Comparison of ENCODE assay signal across 9 cellular contexts in the genomic region with DNA sequence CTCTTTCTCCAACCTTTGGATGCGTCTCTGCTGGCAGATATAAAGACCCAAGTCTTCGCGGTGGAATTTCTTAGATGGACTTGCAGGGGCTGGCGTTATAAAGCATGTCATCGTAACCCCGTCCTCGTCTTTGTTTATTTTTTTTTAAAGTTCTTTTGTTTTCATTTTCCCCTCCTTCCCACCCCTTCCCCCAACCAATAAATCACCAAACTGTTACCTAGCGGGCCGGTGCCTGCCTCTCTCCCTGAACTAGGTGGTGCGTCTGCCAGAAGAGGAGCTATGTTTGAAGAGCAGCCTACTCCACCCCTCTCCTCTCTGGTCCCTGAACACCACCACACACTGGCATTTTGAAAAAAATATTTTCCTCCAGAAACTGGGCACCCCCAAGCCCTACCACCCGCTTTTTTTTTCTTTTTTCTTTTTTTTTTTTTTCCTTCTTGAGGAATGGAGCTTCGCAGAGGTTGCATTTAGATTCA. TPM values are rescaled to one million over a fixed set of nuclear protein-coding genes. Genes with fewer than 3 reads are reported as not detected.
DNase-seq lines count a peak whose midpoint lies in the region; ATAC-seq and TF ChIP-seq lines count a peak whose summit lies in the region.
"Had no signal": no experiment of that assay in that cellular context is flagged by ENCODE, and none has a peak within 500 bp of the region (broad histone marks: within the 10 kb centered on the region; RNA-seq: fewer than 3 reads in every experiment).

A gene (plus strand): TSS at position 434 of the 476 bp plus-strand sequence. CDS start 228 bp downstream, outside the sequence.

- H3K4me3 Mint-ChIP-seq in H9 (peak within 1 kb of the TSS; percentile 63 to 88), activated B cell treated with CpG ODN at 0.5 μM for 24 hours (peak within 1 kb of the TSS; percentile 70)

- no peak within 1 kb of the TSS for H3K23ac ChIP-seq in H9 (ENCODE audit: insufficient read length, low read depth, low read length)

- no peak for ATAC-seq in activated B cell treated with CpG ODN at 0.5 μM for 24 hours (ENCODE audit: low read depth)
- no peak for ATAC-seq in GM19452 (IDR thresholded peaks at IDR 0.05; ENCODE audit: unreplicated experiment)

- H3K18ac ChIP-seq in H9 (ENCODE audit: insufficient read length, low read depth, low read length) = no peak within 1 kb of the TSS

- H3K27ac ChIP-seq in H9 (ENCODE audit: insufficient read length, low read depth, low read length) (no peak within 1 kb of the TSS), hepatocyte (no peak within 1 kb of the TSS)

- intact Hi-C loops in activated B cell treated with CpG ODN at 0.5 μM for 24 hours (cut with micrococcal nuclease) = no loop called here

- TF ChIP-seq CTCF in H9 (conservative IDR thresholded peaks at IDR 0.05) = no peak
- no peak for TF ChIP-seq CTCF in activated B cell treated with CpG ODN at 0.5 μM for 24 hours (IDR thresholded peaks at IDR 0.05)
- TF ChIP-seq CTCF in hepatocyte (IDR thresholded peaks at IDR 0.05; ENCODE audit: poor library complexity) = no peak

- POLR2A ChIA-PET in activated B cell treated with CpG ODN at 0.5 μM for 24 hours (lab: Charles Lee) = no interaction called here

- DNase-seq in H9 (no peak), activated B cell treated with CpG ODN at 0.5 μM for 24 hours (no peak), hepatocyte (ENCODE audit: low spot score) (no peak), NCI-H226 (no peak), DMS153 (lab: John Stamatoyannopoulos, UW) (no peak)
- DNase-seq: activated gamma-delta T cell had no signal

- H3K9me3 Mint-ChIP-seq in H9 = peaks cover 0 to 5% of the 10 kb centered on the region in 2 experiments; a peak in 2 of 5 replicates
- H3K9me3 Mint-ChIP-seq in activated B cell treated with CpG ODN at 0.5 μM for 24 hours = no peaks in the 10 kb centered on the region

- H3K9ac ChIP-seq in H9 (ENCODE audit: extremely low read depth, insufficient read length, low read length) (no peak within 1 kb of the TSS), skeletal muscle satellite cell (ENCODE audit: low read depth, low read length) (no peak within 1 kb of the TSS)

- no peak within 1 kb of the TSS for H4K91ac ChIP-seq in H9 (ENCODE audit: insufficient read length, low read depth, low read length)

- H3K79me2 ChIP-seq in H9 (ENCODE audit: insufficient read depth, low read length) = no peaks in the 10 kb centered on the region
- no peaks in the 10 kb centered on the region for H3K79me2 ChIP-seq in hepatocyte

- H3K4me1 Mint-ChIP-seq in H9 = peaks cover 25 to 34% of the 10 kb centered on the region in 2 experiments
- peaks cover 30% of the 10 kb centered on the region for H3K4me1 Mint-ChIP-seq in activated B cell treated with CpG ODN at 0.5 μM for 24 hours

- H2AFZ ChIP-seq in H9 (ENCODE audit: low read length) (no peak within 1 kb of the TSS), hepatocyte (peak within 1 kb of the TSS; percentile 49)

- H2BK20ac ChIP-seq in H9 (ENCODE audit: low read depth, low read length, poor library complexity, severe bottlenecking) = no peak within 1 kb of the TSS

- no peak within 1 kb of the TSS for H2BK12ac ChIP-seq in H9 (ENCODE audit: insufficient read length, low read depth, low read length)

- no peak within 1 kb of the TSS for H4K5ac ChIP-seq in H9 (ENCODE audit: insufficient read length, low read depth, low read length)

- H3K23me2 ChIP-seq in H9 (ENCODE audit: insufficient read length, low read depth, low read length, poor library complexity, severe bottlenecking) = peaks cover 13% of the 10 kb centered on the region

- no peak within 1 kb of the TSS for H2AK5ac ChIP-seq in H9 (ENCODE audit: insufficient read length, low read length)

- no peak within 1 kb of the TSS for H3K4ac ChIP-seq in H9 (ENCODE audit: low read depth, low read length)

- no peaks in the 10 kb centered on the region for H3K9me3 ChIP-seq in H9 (ENCODE audit: control insufficient read depth, low read depth, low read length)
- H3K9me3 ChIP-seq in hepatocyte (ENCODE audit: low read depth) = no peaks in the 10 kb centered on the region
- H3K9me3 ChIP-seq in skeletal muscle satellite cell (replicated peaks; ENCODE audit: low read length) = no peaks in the 10 kb centered on the region

- H4K20me1 ChIP-seq in H9 (ENCODE audit: control insufficient read depth, insufficient read depth, insufficient read length) = no peaks in the 10 kb centered on the region
- H4K20me1 ChIP-seq in hepatocyte (ENCODE audit: insufficient read depth, poor library complexity, severe bottlenecking) = no peaks in the 10 kb centered on the region

- no peaks in the 10 kb centered on the region for H3K9me2 ChIP-seq in hepatocyte (replicated peaks; ENCODE audit: insufficient read depth)

- no peak within 1 kb of the TSS for H3K56ac ChIP-seq in H9 (ENCODE audit: insufficient read length, low read depth, low read length)

- H3K27me3 ChIP-seq in H9 (ENCODE audit: insufficient read depth, low read length) (peaks cover 46% of the 10 kb centered on the region), hepatocyte (peaks cover 73% of the 10 kb centered on the region), skeletal muscle satellite cell (ENCODE audit: control insufficient read depth, insufficient read depth, low read length) (peaks cover 63% of the 10 kb centered on the region)

- no peak within 1 kb of the TSS for H2BK15ac ChIP-seq in H9 (ENCODE audit: low read depth, low read length)

- peaks cover 83% of the 10 kb centered on the region for H3K27me3 Mint-ChIP-seq in H9 (ENCODE audit: low read depth)
- peaks cover 59% of the 10 kb centered on the region for H3K27me3 Mint-ChIP-seq in activated B cell treated with CpG ODN at 0.5 μM for 24 hours

- no CpG with 5 or more reads among the region's 12 CpGs for WGBS in H9 (ENCODE audit: extremely low coverage, insufficient read length, low lambda C conversion rate)
- 4% methylated on average over 12 of the region's 12 CpGs for WGBS in hepatocyte (ENCODE audit: low lambda C conversion rate, missing lambda C conversion rate)

- no peak within 1 kb of the TSS for H2BK5ac ChIP-seq in H9 (ENCODE audit: insufficient read length, low read length)

- CTCF ChIA-PET in activated B cell treated with CpG ODN at 0.5 μM for 24 hours (lab: Charles Lee) = no interaction called here

- 0 out of 2 replicates have a peak within 1 kb of the TSS, but pooled peaks have one; percentile 20 for H3K14ac ChIP-seq in H9 (ENCODE audit: insufficient read depth, low read length)

- H3K36me3 ChIP-seq in hepatocyte (replicated peaks; ENCODE audit: insufficient read depth, low read depth) (no peaks in the 10 kb centered on the region), skeletal muscle satellite cell (ENCODE audit: insufficient read depth, low read length) (no peaks in the 10 kb centered on the region)

- H3K4me3 ChIP-seq in hepatocyte (peak within 1 kb of the TSS; percentile 47), skeletal muscle satellite cell (ENCODE audit: low read length) (no peak within 1 kb of the TSS)

- H3K4me2 ChIP-seq in H9 (ENCODE audit: insufficient read depth, insufficient read length, low read length) (peak within 1 kb of the TSS; percentile 85), hepatocyte (peak within 1 kb of the TSS; percentile 78), skeletal muscle satellite cell (ENCODE audit: low read length) (peak within 1 kb of the TSS; percentile 63)

- H3K27ac Mint-ChIP-seq in H9 (no peak within 1 kb of the TSS), activated B cell treated with CpG ODN at 0.5 μM for 24 hours (no peak within 1 kb of the TSS)

- no peaks in the 10 kb centered on the region for H3K79me1 ChIP-seq in H9 (ENCODE audit: insufficient read depth, low read depth, low read length, poor library complexity, severe bottlenecking)

- peaks cover 0 to 4% (median 0%) of the 10 kb centered on the region in 3 experiments; a peak in 2 of 7 replicates for H3K36me3 Mint-ChIP-seq in H9 (ENCODE audit: insufficient read depth in 1 of 3, low read depth in 3 of 3)
- no peaks in the 10 kb centered on the region for H3K36me3 Mint-ChIP-seq in activated B cell treated with CpG ODN at 0.5 μM for 24 hours (ENCODE audit: low read depth)

- no peak within 1 kb of the TSS for H2BK120ac ChIP-seq in H9 (ENCODE audit: low read depth, low read length, poor library complexity, severe bottlenecking)

- no peak within 1 kb of the TSS for H4K8ac ChIP-seq in H9 (replicated peaks; ENCODE audit: insufficient read length, low read depth, low read length)

- H3K4me1 ChIP-seq in H9 (ENCODE audit: insufficient read depth, low read length) = no peaks in the 10 kb centered on the region
- peaks cover 5% of the 10 kb centered on the region for H3K4me1 ChIP-seq in hepatocyte (ENCODE audit: insufficient read depth)
- no peaks in the 10 kb centered on the region for H3K4me1 ChIP-seq in skeletal muscle satellite cell (ENCODE audit: control insufficient read depth, insufficient read depth, low read length)

- H3T11ph ChIP-seq in H9 (ENCODE audit: low read length) = no peak within 1 kb of the TSS

RNA-seq across cellular contexts. Expression of the gene that starts here (rescaled TPM):
- 0.46 and 0.55 TPM in 2 replicates for total RNA-seq in H9 (2021)
- 0.37 and 0.91 TPM in 2 replicates for total RNA-seq in activated B cell treated with CpG ODN at 0.5 μM for 24 hours
- total RNA-seq in hepatocyte = 1.7 and 1.8 TPM in 2 replicates
- polyA plus RNA-seq in hepatocyte = 0.95 and 1.1 TPM in 2 replicates
- total RNA-seq in skeletal muscle satellite cell (2012; rRNA removed) = not detected in 2 replicates
- total RNA-seq: M059J had no signal
